In the genomic region with DNA sequence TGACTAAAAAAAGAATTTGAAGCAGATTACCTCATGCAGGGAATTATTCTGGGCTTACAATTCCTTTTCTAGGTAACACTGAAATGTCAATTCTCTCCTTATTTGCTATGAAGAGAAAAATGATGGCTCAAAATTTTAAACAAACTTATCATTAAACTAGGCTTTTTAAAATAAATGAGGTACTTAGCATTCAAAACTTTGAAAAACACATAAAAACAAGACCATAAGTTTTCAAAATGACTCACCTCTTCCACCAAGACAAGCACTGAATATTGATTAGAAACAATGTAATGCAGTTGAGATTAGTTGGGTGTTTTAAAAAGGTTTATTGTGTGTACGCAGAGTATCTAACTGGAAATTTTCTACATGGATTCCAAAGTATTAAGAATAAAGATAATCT, we compare ENCODE assay signal across 25 cellular contexts.
"Had no signal": no experiment of that assay in that cellular context is flagged by ENCODE, and none has a peak within 500 bp of the region (broad histone marks: within the 10 kb centered on the region; RNA-seq: fewer than 3 reads in every experiment).

No MANE protein-coding gene starts in this region.

- H3K4me1 ChIP-seq: esophagus muscularis mucosa, gastrocnemius medialis, left ventricle myocardium inferior, lower lobe of right lung, tibial artery, upper lobe of left lung, uterus had no signal

- ATAC-seq: effector memory CD8-positive, alpha-beta T cell; gastrocnemius medialis; heart right ventricle; left cardiac atrium; lower lobe of right lung; natural killer cell; sciatic nerve; stimulated activated memory B cell treated with anti-CD40 and anti-IgM and Interleukin-4, amounts not matched to agents 10 μg/mL and 1 μg/mL and 100 μg/mL, for 72 hours had no signal

- H3K4me3 Mint-ChIP-seq: effector memory CD8-positive, alpha-beta T cell; immature natural killer cell; memory B cell; mesothelial cell of epicardium; natural killer cell; neural crest cell; stimulated activated memory B cell treated with anti-CD40 and anti-IgM and Interleukin-4, amounts not matched to agents 10 μg/mL and 1 μg/mL and 100 μg/mL, for 72 hours; stimulated activated naive CD8-positive, alpha-beta T cell treated with anti-CD3 and anti-CD28 coated beads, Interleukin-15, Interleukin-2, amounts not matched to agents 100 ng/mL and 50 ng/mL, for 24 hours had no signal

- DNase-seq: effector memory CD8-positive, alpha-beta T cell; gastrocnemius medialis; heart right ventricle; immature natural killer cell; kidney; left cardiac atrium; left ventricle myocardium inferior; lower lobe of right lung; natural killer cell; posterior cingulate gyrus; spleen; stimulated activated CD4-positive, alpha-beta T cell treated with anti-CD3 and anti-CD28 coated beads, Interleukin-15, amount 100 ng/mL, for 24 hours; stimulated activated CD4-positive, alpha-beta T cell treated with anti-CD3 and anti-CD28 coated beads, Interleukin-1b, Interleukin-23, amount 100 ng/mL, for 48 hours; stimulated activated CD4-positive, alpha-beta T cell treated with anti-CD3 and anti-CD28 coated beads, Interleukin-4, amount 100 ng/mL, for 24 hours; tibial artery; upper lobe of left lung; uterus had no signal

- H3K36me3 ChIP-seq: uterus had no signal

- H3K4me1 Mint-ChIP-seq: memory B cell; stimulated activated memory B cell treated with anti-CD40 and anti-IgM and Interleukin-4, amounts not matched to agents 10 μg/mL and 1 μg/mL and 100 μg/mL, for 72 hours had no signal

- H3K27ac Mint-ChIP-seq: memory B cell; mesothelial cell of epicardium; stimulated activated memory B cell treated with anti-CD40 and anti-IgM and Interleukin-4, amounts not matched to agents 10 μg/mL and 1 μg/mL and 100 μg/mL, for 72 hours had no signal

- H3K27me3 ChIP-seq: esophagus muscularis mucosa, gastrocnemius medialis, heart right ventricle, spleen, tibial artery, upper lobe of left lung, uterus had no signal

- H3K36me3 Mint-ChIP-seq: natural killer cell had no signal

- H3K4me3 ChIP-seq: esophagus muscularis mucosa, gastrocnemius medialis, heart right ventricle, left ventricle myocardium inferior, lower lobe of right lung, spleen, tibial artery, upper lobe of left lung, uterus had no signal

- H3K9me3 Mint-ChIP-seq: effector memory CD8-positive, alpha-beta T cell; immature natural killer cell; memory B cell; natural killer cell; neural crest cell; stimulated activated memory B cell treated with anti-CD40 and anti-IgM and Interleukin-4, amounts not matched to agents 10 μg/mL and 1 μg/mL and 100 μg/mL, for 72 hours; stimulated activated naive CD8-positive, alpha-beta T cell treated with anti-CD3 and anti-CD28 coated beads, Interleukin-15, Interleukin-2, amounts not matched to agents 100 ng/mL and 50 ng/mL, for 24 hours had no signal

- H3K27me3 Mint-ChIP-seq: effector memory CD8-positive, alpha-beta T cell; memory B cell; stimulated activated memory B cell treated with anti-CD40 and anti-IgM and Interleukin-4, amounts not matched to agents 10 μg/mL and 1 μg/mL and 100 μg/mL, for 72 hours; stimulated activated naive CD8-positive, alpha-beta T cell treated with anti-CD3 and anti-CD28 coated beads, Interleukin-15, Interleukin-2, amounts not matched to agents 100 ng/mL and 50 ng/mL, for 24 hours had no signal

- H3K27ac ChIP-seq: epithelial cell of prostate, esophagus muscularis mucosa, gastrocnemius medialis, heart right ventricle, left ventricle myocardium inferior, lower lobe of right lung, spleen, tibial artery, upper lobe of left lung, uterus had no signal
